In genomic region chr13:63291701-63292100, GRCh38 we compare ENCODE assay signal across 28 cellular contexts.
"Had no signal": no experiment of that assay in that cellular context is flagged by ENCODE, and none has a peak within 500 bp of the region (broad histone marks: within the 10 kb centered on the region; RNA-seq: fewer than 3 reads in every experiment).

No MANE protein-coding gene starts in this region.

- H3K27ac ChIP-seq: ascending aorta, breast epithelium, cardiac muscle cell, colonic mucosa, epithelial cell of prostate, esophagus squamous epithelium, gastroesophageal sphincter had no signal

- H3K4me3 ChIP-seq: ascending aorta, breast epithelium, cardiac muscle cell, colonic mucosa, esophagus squamous epithelium, gastroesophageal sphincter had no signal

- DNase-seq: activated CD4-positive, alpha-beta memory T cell treated with anti-CD3 and anti-CD28 coated beads for 36 hours; activated CD4-positive, alpha-beta T cell treated with anti-CD3 and anti-CD28 coated beads for 36 hours; activated CD4-positive, alpha-beta T cell treated with anti-CD3 and anti-CD28 coated beads, Interleukin-2, amount 10 ng/mL, durations not matched to agents 24 days and 14 days; activated CD4-positive, CD25-positive, alpha-beta regulatory T cell; activated CD4-positive, CD25-positive, alpha-beta regulatory T cell treated with anti-CD3 and anti-CD28 coated beads, Interleukin-2, amount 50 U/mL, for 72 hours; activated CD8-positive, alpha-beta memory T cell treated with anti-CD3 and anti-CD28 coated beads, Interleukin-2, amount 50 U/mL, for 48 hours; activated CD8-positive, alpha-beta T cell treated with anti-CD3 and anti-CD28 coated beads, Interleukin-2, amount 10 ng/mL, durations not matched to agents 7 days and 5 days; activated gamma-delta T cell; activated naive CD4-positive, alpha-beta T cell; activated naive CD4-positive, alpha-beta T cell treated with anti-CD3 and anti-CD28 coated beads, Interleukin-2, amount 10 ng/mL, durations not matched to agents 7 days and 5 days; activated naive CD8-positive, alpha-beta T cell treated with anti-CD3 and anti-CD28 coated beads, Interleukin-2, amount 10 ng/mL, durations not matched to agents 7 days and 5 days; activated T-cell treated with anti-CD3 and anti-CD28 coated beads for 4 hours; activated T-cell treated with anti-CD3 and anti-CD28 coated beads, Interleukin-2, amount 50 U/mL, for 24 hours; activated T-cell treated with anti-CD3 and anti-CD28 coated beads, Interleukin-2, amount 50 U/mL, for 72 hours; central memory CD4-positive, alpha-beta T cell; cerebellar nuclear complex; colonic mucosa; effector CD8-positive, alpha-beta T cell; esophagus squamous epithelium; foreskin melanocyte; T-helper 1 cell; T-helper 17 cell; T1000 had no signal

- H3K9me3 ChIP-seq: ascending aorta, breast epithelium, colonic mucosa, gastroesophageal sphincter had no signal

- H3K4me1 ChIP-seq: ascending aorta, breast epithelium, colonic mucosa, esophagus squamous epithelium, gastroesophageal sphincter had no signal

- H3K27me3 ChIP-seq: ascending aorta, breast epithelium, cardiac muscle cell, colonic mucosa, esophagus squamous epithelium, gastroesophageal sphincter had no signal

- H3K36me3 ChIP-seq: ascending aorta, breast epithelium, cardiac muscle cell, colonic mucosa, esophagus squamous epithelium, gastroesophageal sphincter had no signal
